ENCODE assay signal across 8 cellular contexts in the genomic region with DNA sequence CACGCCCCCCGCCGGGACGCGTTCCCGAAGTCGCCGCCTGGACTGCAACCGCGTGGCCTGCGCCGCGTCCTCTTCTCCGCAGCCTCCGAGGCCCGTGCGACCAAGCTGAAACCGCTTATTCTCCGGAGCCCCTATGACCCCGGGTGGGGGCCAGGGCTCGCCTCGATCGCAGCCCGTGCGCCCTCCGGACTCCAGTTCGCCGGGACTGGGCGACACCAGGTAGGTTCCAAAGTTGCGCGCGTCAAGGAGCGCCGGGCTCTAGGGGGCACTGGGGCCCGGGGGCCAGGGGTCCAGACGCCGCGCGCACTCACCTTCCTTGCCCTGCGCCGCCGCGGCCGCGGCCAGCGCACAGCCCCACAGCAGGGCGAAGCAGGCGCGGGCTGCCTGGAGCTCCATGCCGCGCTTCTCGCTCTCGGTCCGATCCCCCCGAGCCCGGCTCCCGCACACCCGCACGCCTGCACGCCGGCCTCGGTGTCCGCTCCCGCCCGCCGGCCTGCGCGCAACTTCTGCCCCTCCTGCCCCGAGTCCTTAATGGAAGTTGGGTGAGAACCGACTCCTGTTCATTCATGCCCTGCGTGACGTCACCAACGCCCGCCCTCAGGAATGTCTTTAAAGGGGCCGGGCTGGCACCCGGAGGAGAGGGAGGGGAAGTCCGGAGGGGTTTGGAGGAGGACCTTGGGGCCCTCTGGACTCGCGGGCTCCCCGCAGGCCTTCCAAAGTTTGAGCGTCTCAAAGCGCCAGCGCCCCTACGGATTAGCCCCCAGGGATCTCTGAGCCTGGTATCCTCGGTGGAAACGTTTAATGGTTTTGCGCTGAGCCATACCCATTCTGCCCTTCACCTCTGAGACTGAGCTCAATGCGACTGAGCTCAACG. TPM values are rescaled to one million over a fixed set of nuclear protein-coding genes. Genes with fewer than 3 reads are reported as not detected.
A peak's percentile ranks its signal among the peaks of the same experiment; 100 is the strongest.
DNase-seq lines count a peak whose midpoint lies in the region; ATAC-seq and TF ChIP-seq lines count a peak whose summit lies in the region.

A gene (minus strand): TSS at position 533 of the 874 bp plus-strand sequence. CDS start 137 bp downstream, at position 396.

- H3K27me3 Mint-ChIP-seq in activated naive CD4-positive, alpha-beta T cell treated with anti-CD3 and anti-CD28 coated beads, Interleukin-2, amount 50 U/mL, for 24 hours = peaks cover 2% of the 10 kb centered on the region
- H3K27me3 Mint-ChIP-seq in naive thymus-derived CD8-positive, alpha-beta T cell = peaks cover 0 to 24% (median 8%) of the 10 kb centered on the region in 5 donors

- no peaks in the 10 kb centered on the region for H3K9me3 Mint-ChIP-seq in activated naive CD4-positive, alpha-beta T cell treated with anti-CD3 and anti-CD28 coated beads, Interleukin-2, amount 50 U/mL, for 24 hours
- no peaks in the 10 kb centered on the region for H3K9me3 Mint-ChIP-seq in naive thymus-derived CD8-positive, alpha-beta T cell

- H3K36me3 Mint-ChIP-seq in activated naive CD4-positive, alpha-beta T cell treated with anti-CD3 and anti-CD28 coated beads, Interleukin-2, amount 50 U/mL, for 24 hours = no peaks in the 10 kb centered on the region
- H3K36me3 Mint-ChIP-seq in naive thymus-derived CD8-positive, alpha-beta T cell = no peaks in the 10 kb centered on the region

- no peak within 1 kb of the TSS for H3K27ac Mint-ChIP-seq in activated naive CD4-positive, alpha-beta T cell treated with anti-CD3 and anti-CD28 coated beads, Interleukin-2, amount 50 U/mL, for 24 hours
- peak within 1 kb of the TSS in 3 of 10 donors; percentile 9 to 64 (median 38) for H3K27ac Mint-ChIP-seq in naive thymus-derived CD8-positive, alpha-beta T cell

- no peak for TF ChIP-seq POLR2A in GM18505 (IDR thresholded peaks at IDR 0.05; ENCODE audit: borderline replicate concordance, extremely low read depth, insufficient read depth, insufficient read length)

- POLR2A ChIA-PET in naive thymus-derived CD8-positive, alpha-beta T cell (lab: Charles Lee) = interaction anchor here (1.1 to 1.8 kb wide), 3 partner anchors 9 to 31 kb away, joined by 3 to 4 read pairs (median 3); no protein-coding TSS in a partner anchor

- DNase-seq in CD1c-positive myeloid dendritic cell (ENCODE audit: extremely low spot score) = peak; percentile 68
- DNase-seq in HT1080 (ENCODE audit: low read depth) = peak; percentile 89
- DNase-seq in foreskin melanocyte = peak; percentile 67
- peak in 2 of 10 donors; percentile 18 to 27 for DNase-seq in naive thymus-derived CD8-positive, alpha-beta T cell

- peak in 1 of 2 donors; percentile 47 for ATAC-seq in naive thymus-derived CD8-positive, alpha-beta T cell
- ATAC-seq in GM18505 (IDR thresholded peaks at IDR 0.05; ENCODE audit: unreplicated experiment) = no peak
- ATAC-seq in GM21515 (IDR thresholded peaks at IDR 0.05; ENCODE audit: unreplicated experiment) = no peak
- no peak for ATAC-seq in GM18907 (IDR thresholded peaks at IDR 0.05; ENCODE audit: unreplicated experiment)

- H3K4me1 Mint-ChIP-seq in activated naive CD4-positive, alpha-beta T cell treated with anti-CD3 and anti-CD28 coated beads, Interleukin-2, amount 50 U/mL, for 24 hours = peaks cover 45% of the 10 kb centered on the region
- peaks cover 22 to 61% (median 58%) of the 10 kb centered on the region in 4 donors for H3K4me1 Mint-ChIP-seq in naive thymus-derived CD8-positive, alpha-beta T cell

- peak within 1 kb of the TSS; percentile 79 for H3K4me3 Mint-ChIP-seq in activated naive CD4-positive, alpha-beta T cell treated with anti-CD3 and anti-CD28 coated beads, Interleukin-2, amount 50 U/mL, for 24 hours
- peak within 1 kb of the TSS; percentile 52 to 83 (median 68) for H3K4me3 Mint-ChIP-seq in naive thymus-derived CD8-positive, alpha-beta T cell

RNA-seq across cellular contexts. Expression of the gene that starts here (rescaled TPM):
- 99.1 and 114 TPM in 2 replicates for total RNA-seq in HT1080 (2014; rRNA removed; shearing (Covaris generic))
- polyA plus RNA-seq in HT1080 (2015; cell fraction: cytosol; rRNA removed) = 162 and 178 TPM in 2 replicates
- polyA plus RNA-seq in HT1080 (2015; cell fraction: nucleus; rRNA removed) = 370 and 375 TPM in 2 replicates
- total RNA-seq in naive thymus-derived CD8-positive, alpha-beta T cell = not detected
- not detected for polyA plus RNA-seq in naive thymus-derived CD8-positive, alpha-beta T cell

Comparison
In these comparisons a context has a peak if more than half of its experiments do, and no peak if none do; other contexts are left out.
1. RNA of the gene that starts here (total RNA-seq): 99.1 to 114 TPM in HT1080; not detected in naive thymus-derived CD8-positive, alpha-beta T cell; every median in the first group is over 10 times any median in the second.